Comparison of ENCODE assay signal across 1 cellular context in the genomic region with DNA sequence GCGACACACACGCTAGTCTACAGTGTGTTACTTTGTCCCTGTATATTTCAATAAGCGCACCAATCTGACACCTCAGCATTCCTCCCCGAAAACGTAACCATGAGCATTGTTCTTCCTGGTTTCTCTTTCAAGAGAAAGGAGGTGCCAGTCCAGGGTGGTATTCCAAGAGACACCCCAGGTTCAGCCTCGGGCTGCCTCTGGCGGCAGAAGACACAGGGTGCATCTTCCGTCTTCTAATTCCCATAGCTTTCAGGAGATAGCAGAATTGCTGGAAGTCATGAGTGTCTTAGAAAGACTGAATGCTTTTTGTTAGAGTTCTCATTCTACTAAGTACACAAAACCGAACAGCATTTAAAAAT.
TF ChIP-seq lines count a peak whose summit lies in the region.

No MANE protein-coding gene starts in this region.

TF ChIP-seq in WTC11, 78 proteins besides CTCF, POLR2A, EP300 and RAD21 (continued from another document):
- TF ChIP-seq, protein P1, sequence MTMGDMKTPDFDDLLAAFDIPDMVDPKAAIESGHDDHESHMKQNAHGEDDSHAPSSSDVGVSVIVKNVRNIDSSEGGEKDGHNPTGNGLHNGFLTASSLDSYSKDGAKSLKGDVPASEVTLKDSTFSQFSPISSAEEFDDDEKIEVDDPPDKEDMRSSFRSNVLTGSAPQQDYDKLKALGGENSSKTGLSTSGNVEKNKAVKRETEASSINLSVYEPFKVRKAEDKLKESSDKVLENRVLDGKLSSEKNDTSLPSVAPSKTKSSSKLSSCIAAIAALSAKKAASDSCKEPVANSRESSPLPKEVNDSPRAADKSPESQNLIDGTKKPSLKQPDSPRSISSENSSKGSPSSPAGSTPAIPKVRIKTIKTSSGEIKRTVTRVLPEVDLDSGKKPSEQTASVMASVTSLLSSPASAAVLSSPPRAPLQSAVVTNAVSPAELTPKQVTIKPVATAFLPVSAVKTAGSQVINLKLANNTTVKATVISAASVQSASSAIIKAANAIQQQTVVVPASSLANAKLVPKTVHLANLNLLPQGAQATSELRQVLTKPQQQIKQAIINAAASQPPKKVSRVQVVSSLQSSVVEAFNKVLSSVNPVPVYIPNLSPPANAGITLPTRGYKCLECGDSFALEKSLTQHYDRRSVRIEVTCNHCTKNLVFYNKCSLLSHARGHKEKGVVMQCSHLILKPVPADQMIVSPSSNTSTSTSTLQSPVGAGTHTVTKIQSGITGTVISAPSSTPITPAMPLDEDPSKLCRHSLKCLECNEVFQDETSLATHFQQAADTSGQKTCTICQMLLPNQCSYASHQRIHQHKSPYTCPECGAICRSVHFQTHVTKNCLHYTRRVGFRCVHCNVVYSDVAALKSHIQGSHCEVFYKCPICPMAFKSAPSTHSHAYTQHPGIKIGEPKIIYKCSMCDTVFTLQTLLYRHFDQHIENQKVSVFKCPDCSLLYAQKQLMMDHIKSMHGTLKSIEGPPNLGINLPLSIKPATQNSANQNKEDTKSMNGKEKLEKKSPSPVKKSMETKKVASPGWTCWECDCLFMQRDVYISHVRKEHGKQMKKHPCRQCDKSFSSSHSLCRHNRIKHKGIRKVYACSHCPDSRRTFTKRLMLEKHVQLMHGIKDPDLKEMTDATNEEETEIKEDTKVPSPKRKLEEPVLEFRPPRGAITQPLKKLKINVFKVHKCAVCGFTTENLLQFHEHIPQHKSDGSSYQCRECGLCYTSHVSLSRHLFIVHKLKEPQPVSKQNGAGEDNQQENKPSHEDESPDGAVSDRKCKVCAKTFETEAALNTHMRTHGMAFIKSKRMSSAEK (CRISPR knock-in tag; IDR thresholded peaks at IDR 0.05; ENCODE audit: borderline replicate concordance) = no peak
- TF ChIP-seq IRF2 (CRISPR knock-in tag; IDR thresholded peaks at IDR 0.05; ENCODE audit: borderline replicate concordance, low read depth) = no peak
- TF ChIP-seq, protein P2, sequence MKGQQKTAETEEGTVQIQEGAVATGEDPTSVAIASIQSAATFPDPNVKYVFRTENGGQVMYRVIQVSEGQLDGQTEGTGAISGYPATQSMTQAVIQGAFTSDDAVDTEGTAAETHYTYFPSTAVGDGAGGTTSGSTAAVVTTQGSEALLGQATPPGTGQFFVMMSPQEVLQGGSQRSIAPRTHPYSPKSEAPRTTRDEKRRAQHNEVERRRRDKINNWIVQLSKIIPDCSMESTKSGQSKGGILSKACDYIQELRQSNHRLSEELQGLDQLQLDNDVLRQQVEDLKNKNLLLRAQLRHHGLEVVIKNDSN (CRISPR knock-in tag; IDR thresholded peaks at IDR 0.05) = no peak
- TF ChIP-seq CBFB (CRISPR knock-in tag; IDR thresholded peaks at IDR 0.05; ENCODE audit: low read depth) = no peak
- no peak for TF ChIP-seq FOXP4 (CRISPR knock-in tag; IDR thresholded peaks at IDR 0.05)
- no peak for TF ChIP-seq ZNF219 (CRISPR knock-in tag; IDR thresholded peaks at IDR 0.05; ENCODE audit: borderline replicate concordance)
- no peak for TF ChIP-seq NFATC4 (CRISPR knock-in tag; IDR thresholded peaks at IDR 0.05)
- no peak for TF ChIP-seq NR2C2 (CRISPR knock-in tag; IDR thresholded peaks at IDR 0.05)
- TF ChIP-seq, protein P3, sequence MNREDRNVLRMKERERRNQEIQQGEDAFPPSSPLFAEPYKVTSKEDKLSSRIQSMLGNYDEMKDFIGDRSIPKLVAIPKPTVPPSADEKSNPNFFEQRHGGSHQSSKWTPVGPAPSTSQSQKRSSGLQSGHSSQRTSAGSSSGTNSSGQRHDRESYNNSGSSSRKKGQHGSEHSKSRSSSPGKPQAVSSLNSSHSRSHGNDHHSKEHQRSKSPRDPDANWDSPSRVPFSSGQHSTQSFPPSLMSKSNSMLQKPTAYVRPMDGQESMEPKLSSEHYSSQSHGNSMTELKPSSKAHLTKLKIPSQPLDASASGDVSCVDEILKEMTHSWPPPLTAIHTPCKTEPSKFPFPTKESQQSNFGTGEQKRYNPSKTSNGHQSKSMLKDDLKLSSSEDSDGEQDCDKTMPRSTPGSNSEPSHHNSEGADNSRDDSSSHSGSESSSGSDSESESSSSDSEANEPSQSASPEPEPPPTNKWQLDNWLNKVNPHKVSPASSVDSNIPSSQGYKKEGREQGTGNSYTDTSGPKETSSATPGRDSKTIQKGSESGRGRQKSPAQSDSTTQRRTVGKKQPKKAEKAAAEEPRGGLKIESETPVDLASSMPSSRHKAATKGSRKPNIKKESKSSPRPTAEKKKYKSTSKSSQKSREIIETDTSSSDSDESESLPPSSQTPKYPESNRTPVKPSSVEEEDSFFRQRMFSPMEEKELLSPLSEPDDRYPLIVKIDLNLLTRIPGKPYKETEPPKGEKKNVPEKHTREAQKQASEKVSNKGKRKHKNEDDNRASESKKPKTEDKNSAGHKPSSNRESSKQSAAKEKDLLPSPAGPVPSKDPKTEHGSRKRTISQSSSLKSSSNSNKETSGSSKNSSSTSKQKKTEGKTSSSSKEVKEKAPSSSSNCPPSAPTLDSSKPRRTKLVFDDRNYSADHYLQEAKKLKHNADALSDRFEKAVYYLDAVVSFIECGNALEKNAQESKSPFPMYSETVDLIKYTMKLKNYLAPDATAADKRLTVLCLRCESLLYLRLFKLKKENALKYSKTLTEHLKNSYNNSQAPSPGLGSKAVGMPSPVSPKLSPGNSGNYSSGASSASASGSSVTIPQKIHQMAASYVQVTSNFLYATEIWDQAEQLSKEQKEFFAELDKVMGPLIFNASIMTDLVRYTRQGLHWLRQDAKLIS (CRISPR knock-in tag; IDR thresholded peaks at IDR 0.05; ENCODE audit: borderline replicate concordance) = no peak
- TF ChIP-seq, protein P4, sequence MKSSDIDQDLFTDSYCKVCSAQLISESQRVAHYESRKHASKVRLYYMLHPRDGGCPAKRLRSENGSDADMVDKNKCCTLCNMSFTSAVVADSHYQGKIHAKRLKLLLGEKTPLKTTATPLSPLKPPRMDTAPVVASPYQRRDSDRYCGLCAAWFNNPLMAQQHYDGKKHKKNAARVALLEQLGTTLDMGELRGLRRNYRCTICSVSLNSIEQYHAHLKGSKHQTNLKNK (CRISPR knock-in tag; IDR thresholded peaks at IDR 0.05) = no peak
